ENCODE assay signal across 17 cellular contexts in the genomic region with DNA sequence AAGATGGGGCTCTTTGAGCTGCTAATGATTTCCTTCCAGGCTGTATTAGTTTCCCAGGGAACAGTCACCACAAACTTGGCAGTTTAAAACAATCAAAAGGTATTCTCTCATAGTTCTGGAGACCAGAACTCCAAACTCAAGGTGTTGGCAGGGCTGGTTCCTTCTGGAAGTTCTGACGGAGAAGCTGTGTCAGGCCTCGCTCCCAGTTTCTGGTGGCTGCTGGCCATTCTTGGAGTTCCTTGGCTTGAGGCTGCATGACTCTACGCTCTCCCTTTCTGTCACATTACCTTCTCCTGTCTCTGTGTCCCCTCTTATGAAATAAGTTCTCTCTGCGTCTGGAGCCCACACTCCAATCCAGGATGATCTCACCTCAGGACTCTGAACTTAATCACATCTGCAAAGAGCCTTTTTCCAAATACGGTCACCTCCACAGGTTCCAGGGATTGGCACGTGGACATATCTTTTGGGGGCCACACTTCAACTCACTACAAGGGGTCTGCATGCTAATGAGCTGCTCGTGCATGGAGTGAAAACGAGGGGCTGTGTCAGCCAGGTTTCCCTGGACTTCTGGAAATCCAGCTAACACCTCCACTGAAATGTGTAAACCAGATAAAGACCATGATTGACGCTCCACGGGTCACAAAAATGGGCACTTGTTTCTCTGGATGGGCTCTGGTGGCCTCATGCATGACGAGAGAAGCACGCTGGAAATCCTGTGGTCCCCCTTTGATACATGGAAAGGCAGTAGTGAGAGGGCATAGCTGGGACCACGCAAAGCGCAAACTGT.
DNase-seq lines count a peak whose midpoint lies in the region; ATAC-seq and TF ChIP-seq lines count a peak whose summit lies in the region.
"Had no signal": no experiment of that assay in that cellular context is flagged by ENCODE, and none has a peak within 500 bp of the region (broad histone marks: within the 10 kb centered on the region; RNA-seq: fewer than 3 reads in every experiment).

No MANE protein-coding gene starts in this region.

- H3K9me3 Mint-ChIP-seq in activated T-helper 17 cell treated with anti-CD3 and anti-CD28 coated beads, Interleukin-2, amount 50 U/mL, for 72 hours, result no peaks in the 10 kb centered on the region
- H3K9me3 Mint-ChIP-seq in neural crest cell, result no peaks in the 10 kb centered on the region
- H3K9me3 Mint-ChIP-seq in activated T-cell treated with anti-CD3 and anti-CD28 coated beads, Interleukin-2, amount 50 U/mL, for 24 hours, result no peaks in the 10 kb centered on the region
- no peaks in the 10 kb centered on the region for H3K9me3 Mint-ChIP-seq in immature natural killer cell
- H3K9me3 Mint-ChIP-seq: CD8-positive, alpha-beta T cell had no signal

- H2AFZ ChIP-seq in hepatocyte, result no peak overlapping the region

- H3K27me3 ChIP-seq in hepatocyte, result no peaks in the 10 kb centered on the region
- H3K27me3 ChIP-seq: BLaER1 treated with 17β-estradiol and CSF1 and Interleukin-3, amounts not matched to agents 10 nM and 100 nM had no signal

- H3K9me3 ChIP-seq in hepatocyte (ENCODE audit: low read depth), result no peaks in the 10 kb centered on the region

- no peaks in the 10 kb centered on the region for H3K79me2 ChIP-seq in hepatocyte

- H3K4me3 Mint-ChIP-seq in activated T-helper 17 cell treated with anti-CD3 and anti-CD28 coated beads, Interleukin-2, amount 50 U/mL, for 72 hours, result no peak overlapping the region
- no peak overlapping the region for H3K4me3 Mint-ChIP-seq in neural crest cell
- H3K4me3 Mint-ChIP-seq in activated T-cell treated with anti-CD3 and anti-CD28 coated beads, Interleukin-2, amount 50 U/mL, for 24 hours, result no peak overlapping the region
- no peak overlapping the region for H3K4me3 Mint-ChIP-seq in immature natural killer cell
- H3K4me3 Mint-ChIP-seq: B cell; CD8-positive, alpha-beta T cell; HFFc6 had no signal

- peaks cover 12% of the 10 kb centered on the region for H3K36me3 Mint-ChIP-seq in activated T-helper 17 cell treated with anti-CD3 and anti-CD28 coated beads, Interleukin-2, amount 50 U/mL, for 72 hours (ENCODE audit: low read depth)
- H3K36me3 Mint-ChIP-seq in neural crest cell (ENCODE audit: low read depth) (peaks cover 2% of the 10 kb centered on the region), immature natural killer cell (no peaks in the 10 kb centered on the region)
- H3K36me3 Mint-ChIP-seq in activated T-cell treated with anti-CD3 and anti-CD28 coated beads, Interleukin-2, amount 50 U/mL, for 24 hours (ENCODE audit: low read depth), result peaks cover 17% of the 10 kb centered on the region

- no peak for ATAC-seq in activated T-helper 17 cell treated with anti-CD3 and anti-CD28 coated beads, Interleukin-2, amount 50 U/mL, for 72 hours (replicated peaks)
- ATAC-seq in GM19324 (IDR thresholded peaks at IDR 0.05; ENCODE audit: low FRiP score, unreplicated experiment) (no peak), GM21737 (IDR thresholded peaks at IDR 0.05; ENCODE audit: unreplicated experiment) (no peak)
- ATAC-seq: CD8-positive, alpha-beta T cell; HCT116 had no signal

- no peaks in the 10 kb centered on the region for H3K36me3 ChIP-seq in hepatocyte (replicated peaks; ENCODE audit: insufficient read depth, low read depth)

- H3K27ac Mint-ChIP-seq in activated T-helper 17 cell treated with anti-CD3 and anti-CD28 coated beads, Interleukin-2, amount 50 U/mL, for 72 hours, result peak overlapping the region; percentile 15
- H3K27ac Mint-ChIP-seq in neural crest cell (ENCODE audit: unreplicated experiment), result peak overlapping the region; percentile 67
- H3K27ac Mint-ChIP-seq in activated T-cell treated with anti-CD3 and anti-CD28 coated beads, Interleukin-2, amount 50 U/mL, for 24 hours, result no peak overlapping the region
- H3K27ac Mint-ChIP-seq in immature natural killer cell, result no peak overlapping the region
- H3K27ac Mint-ChIP-seq: B cell; CD8-positive, alpha-beta T cell had no signal

- H3K4me1 Mint-ChIP-seq in activated T-helper 17 cell treated with anti-CD3 and anti-CD28 coated beads, Interleukin-2, amount 50 U/mL, for 72 hours, result peaks cover 3% of the 10 kb centered on the region
- no peaks in the 10 kb centered on the region for H3K4me1 Mint-ChIP-seq in neural crest cell
- H3K4me1 Mint-ChIP-seq in activated T-cell treated with anti-CD3 and anti-CD28 coated beads, Interleukin-2, amount 50 U/mL, for 24 hours (ENCODE audit: low read depth), result no peaks in the 10 kb centered on the region
- no peaks in the 10 kb centered on the region for H3K4me1 Mint-ChIP-seq in immature natural killer cell
- H3K4me1 Mint-ChIP-seq: B cell had no signal

- H4K20me1 ChIP-seq in hepatocyte (ENCODE audit: insufficient read depth, poor library complexity, severe bottlenecking), result no peaks in the 10 kb centered on the region

- H3K4me3 ChIP-seq in hepatocyte, result no peak overlapping the region
- H3K4me3 ChIP-seq: BLaER1 treated with 17β-estradiol and CSF1 and Interleukin-3, amounts not matched to agents 10 nM and 100 nM had no signal

- H3K27me3 Mint-ChIP-seq in activated T-helper 17 cell treated with anti-CD3 and anti-CD28 coated beads, Interleukin-2, amount 50 U/mL, for 72 hours, result no peaks in the 10 kb centered on the region
- no peaks in the 10 kb centered on the region for H3K27me3 Mint-ChIP-seq in neural crest cell (ENCODE audit: low read depth)
- no peaks in the 10 kb centered on the region for H3K27me3 Mint-ChIP-seq in activated T-cell treated with anti-CD3 and anti-CD28 coated beads, Interleukin-2, amount 50 U/mL, for 24 hours
- H3K27me3 Mint-ChIP-seq in immature natural killer cell (ENCODE audit: low read depth in 3 of 3), result peaks cover 0 to 4% (median 0%) of the 10 kb centered on the region in 3 donors
- H3K27me3 Mint-ChIP-seq: B cell had no signal

- H3K4me2 ChIP-seq in hepatocyte, result no peak overlapping the region
- H3K4me2 ChIP-seq: BLaER1 treated with 17β-estradiol and CSF1 and Interleukin-3, amounts not matched to agents 10 nM and 100 nM had no signal

- 91% methylated on average over 14 of the region's 14 CpGs for WGBS in hepatocyte (ENCODE audit: low lambda C conversion rate, missing lambda C conversion rate)

- no peaks in the 10 kb centered on the region for H3K9me2 ChIP-seq in hepatocyte (replicated peaks; ENCODE audit: insufficient read depth)

- DNase-seq in hepatocyte (ENCODE audit: low spot score) (no peak), neural crest cell (ENCODE audit: low read depth, low spot score) (no peak), immature natural killer cell (no peak)
- DNase-seq in activated T-cell treated with anti-CD3 and anti-CD28 coated beads, Interleukin-2, amount 50 U/mL, for 24 hours, result no peak
- DNase-seq: CD8-positive, alpha-beta T cell; DMS53; DND-41; GOT3; H7 had no signal

- TF ChIP-seq CTCF in hepatocyte (IDR thresholded peaks at IDR 0.05; ENCODE audit: poor library complexity) (no peak), neural crest cell (conservative IDR thresholded peaks at IDR 0.05) (no peak)

- peak overlapping the region; percentile 73 for H3K27ac ChIP-seq in hepatocyte
- H3K27ac ChIP-seq: BLaER1 treated with 17β-estradiol and CSF1 and Interleukin-3, amounts not matched to agents 10 nM and 100 nM; HL-60 had no signal

- H3K4me1 ChIP-seq in hepatocyte (ENCODE audit: insufficient read depth), result no peaks in the 10 kb centered on the region
- H3K4me1 ChIP-seq: BLaER1 treated with 17β-estradiol and CSF1 and Interleukin-3, amounts not matched to agents 10 nM and 100 nM had no signal

Comparison
In these comparisons a context has a peak if more than half of its experiments do, and no peak if none do; other contexts are left out.
1. H3K27ac Mint-ChIP-seq: peak in activated T-helper 17 cell treated with anti-CD3 and anti-CD28 coated beads, Interleukin-2, amount 50 U/mL, for 72 hours (single experiment) and neural crest cell (single experiment); none in activated T-cell treated with anti-CD3 and anti-CD28 coated beads, Interleukin-2, amount 50 U/mL, for 24 hours (single experiment) and immature natural killer cell (0 of 6).